In the genomic region with DNA sequence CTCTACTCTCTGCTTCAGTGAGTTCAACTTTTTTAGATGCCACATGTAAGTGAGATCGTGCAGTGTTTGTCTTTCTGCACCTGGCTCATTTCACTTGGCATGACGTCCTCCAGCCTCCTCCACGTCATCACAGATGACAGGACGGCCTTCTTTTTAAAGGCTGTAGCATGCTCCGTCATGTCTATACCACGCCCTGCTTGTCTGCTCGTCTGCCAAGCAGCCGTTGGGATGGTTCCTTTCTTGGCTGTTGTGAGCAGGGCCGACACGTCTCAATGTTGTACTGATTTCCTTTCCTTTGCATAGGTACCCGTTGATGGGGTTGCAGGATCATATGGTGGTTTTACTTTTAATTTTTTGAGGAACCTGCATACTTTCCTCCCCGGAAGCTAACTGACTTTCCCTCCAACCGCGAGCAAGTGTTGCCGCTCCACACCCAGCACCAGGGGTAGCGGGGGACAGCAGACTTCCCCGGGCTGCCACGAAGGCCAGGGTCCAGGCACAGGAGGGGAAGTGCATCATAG, we compare ENCODE assay signal across 8 cellular contexts.
DNase-seq lines count a peak whose midpoint lies in the region; ATAC-seq and TF ChIP-seq lines count a peak whose summit lies in the region.
"Not testable (repeated sequence)": the region's sequence is repeated elsewhere in the genome, so short reads cannot be mapped to it uniquely, and the experiment has no call there.

No MANE protein-coding gene starts in this region.

- WGBS in lower leg skin, 2 donors = 55 to 57% methylated on average over 18 of the region's 18 CpGs
- WGBS in suprapubic skin = 57% methylated on average over 18 of the region's 18 CpGs

- H3K4me2 ChIP-seq in BLaER1 treated with 17β-estradiol and CSF1 and Interleukin-3, amounts not matched to agents 10 nM and 100 nM = peak overlapping the region; percentile 50 to 80 (median 67)

- peaks cover 8 to 58% (median 50%) of the 10 kb centered on the region in 10 experiments; a peak in 19 of 20 replicates for H3K4me1 ChIP-seq in BLaER1 treated with 17β-estradiol and CSF1 and Interleukin-3, amounts not matched to agents 10 nM and 100 nM
- H3K4me1 ChIP-seq in suprapubic skin = peaks cover 18% of the 10 kb centered on the region

- not testable (repeated sequence) for H3K27ac Mint-ChIP-seq in activated CD8-positive, alpha-beta memory T cell treated with anti-CD3 and anti-CD28 coated beads, Interleukin-2, amount 10 ng/mL, durations not matched to agents 7 days and 5 days; osteocyte (ENCODE audit: unreplicated experiment)

- peak; percentile 61 for DNase-seq in MV-4-11 (lab: John Stamatoyannopoulos, UW)
- peak; percentile 74 to 84 for DNase-seq in SHP77 (lab: John Stamatoyannopoulos, UW)
- peak; percentile 38 for DNase-seq in activated CD8-positive, alpha-beta memory T cell treated with anti-CD3 and anti-CD28 coated beads, Interleukin-2, amount 10 ng/mL, durations not matched to agents 7 days and 5 days
- peak; percentile 61 for DNase-seq in coronary artery (ENCODE audit: low spot score)
- DNase-seq in lower leg skin (ENCODE audit: low spot score in 2 of 2) = peak; percentile 33 to 84
- DNase-seq in osteocyte (ENCODE audit: extremely low spot score, unreplicated experiment) = peak; percentile 56
- DNase-seq in suprapubic skin (ENCODE audit: low spot score in 2 of 2) = peak; percentile 45 to 51

- CTCF ChIA-PET in activated CD8-positive, alpha-beta memory T cell treated with anti-CD3 and anti-CD28 coated beads, Interleukin-2, amount 10 ng/mL, durations not matched to agents 7 days and 5 days (lab: Charles Lee) = not testable (repeated sequence)

- H3K9ac ChIP-seq in BLaER1 treated with 17β-estradiol and CSF1 and Interleukin-3, amounts not matched to agents 10 nM and 100 nM = not testable (repeated sequence)

- not testable (repeated sequence) for H3K27ac ChIP-seq in BLaER1 treated with 17β-estradiol and CSF1 and Interleukin-3, amounts not matched to agents 10 nM and 100 nM; coronary artery; suprapubic skin

- TF ChIP-seq CTCF in coronary artery (IDR thresholded peaks at IDR 0.05); lower leg skin (IDR thresholded peaks at IDR 0.05); osteocyte (IDR thresholded peaks at IDR 0.05); suprapubic skin (IDR thresholded peaks at IDR 0.05): not testable (repeated sequence)

- not testable (repeated sequence) for H4K20me1 ChIP-seq in BLaER1 treated with 17β-estradiol and CSF1 and Interleukin-3, amounts not matched to agents 10 nM and 100 nM

- not testable (repeated sequence) for TF ChIP-seq EP300 in suprapubic skin (IDR thresholded peaks at IDR 0.05)

- H3K27me3 Mint-ChIP-seq in activated CD8-positive, alpha-beta memory T cell treated with anti-CD3 and anti-CD28 coated beads, Interleukin-2, amount 10 ng/mL, durations not matched to agents 7 days and 5 days = peaks cover 18% of the 10 kb centered on the region
- H3K27me3 Mint-ChIP-seq in osteocyte (ENCODE audit: unreplicated experiment) = not testable (repeated sequence)

- not testable (repeated sequence) for H3K36me3 ChIP-seq in BLaER1 treated with 17β-estradiol and CSF1 and Interleukin-3, amounts not matched to agents 10 nM and 100 nM; suprapubic skin

- not testable (repeated sequence) for H3K4me3 Mint-ChIP-seq in activated CD8-positive, alpha-beta memory T cell treated with anti-CD3 and anti-CD28 coated beads, Interleukin-2, amount 10 ng/mL, durations not matched to agents 7 days and 5 days; osteocyte (ENCODE audit: unreplicated experiment)

- not testable (repeated sequence) for TF ChIP-seq POLR2A in lower leg skin (IDR thresholded peaks at IDR 0.05); suprapubic skin (IDR thresholded peaks at IDR 0.05)

- not testable (repeated sequence) for H3K9me3 ChIP-seq in BLaER1 treated with 17β-estradiol and CSF1 and Interleukin-3, amounts not matched to agents 10 nM and 100 nM (replicated peaks in 1 of 11); suprapubic skin

- not testable (repeated sequence) for H3K27me3 ChIP-seq in BLaER1 treated with 17β-estradiol and CSF1 and Interleukin-3, amounts not matched to agents 10 nM and 100 nM; suprapubic skin

- not testable (repeated sequence) for H3K9me3 Mint-ChIP-seq in activated CD8-positive, alpha-beta memory T cell treated with anti-CD3 and anti-CD28 coated beads, Interleukin-2, amount 10 ng/mL, durations not matched to agents 7 days and 5 days (ENCODE audit: low read depth)
- H3K9me3 Mint-ChIP-seq in osteocyte (ENCODE audit: unreplicated experiment) = peaks cover 30% of the 10 kb centered on the region

- not testable (repeated sequence) for H3K4me1 Mint-ChIP-seq in activated CD8-positive, alpha-beta memory T cell treated with anti-CD3 and anti-CD28 coated beads, Interleukin-2, amount 10 ng/mL, durations not matched to agents 7 days and 5 days; osteocyte (ENCODE audit: unreplicated experiment)

- ATAC-seq in activated CD8-positive, alpha-beta memory T cell treated with anti-CD3 and anti-CD28 coated beads, Interleukin-2, amount 10 ng/mL, durations not matched to agents 7 days and 5 days = not testable (repeated sequence)

- not testable (repeated sequence) for H3K36me3 Mint-ChIP-seq in activated CD8-positive, alpha-beta memory T cell treated with anti-CD3 and anti-CD28 coated beads, Interleukin-2, amount 10 ng/mL, durations not matched to agents 7 days and 5 days
- H3K36me3 Mint-ChIP-seq in osteocyte (ENCODE audit: unreplicated experiment) = peaks cover 13% of the 10 kb centered on the region

- not testable (repeated sequence) for H3K4me3 ChIP-seq in BLaER1 treated with 17β-estradiol and CSF1 and Interleukin-3, amounts not matched to agents 10 nM and 100 nM; coronary artery; lower leg skin (ENCODE audit: low read depth, poor library complexity, severe bottlenecking); suprapubic skin

- intact Hi-C loops in lower leg skin (cut with DNase I; ENCODE audit: low total_unique reads) = not testable (repeated sequence)
